ENCODE assay signal across 24 cellular contexts in genomic region chr11:16978021-16978370, GRCh38. TPM values are rescaled to one million over a fixed set of nuclear protein-coding genes. Genes with fewer than 3 reads are reported as not detected.
DNase-seq lines count a peak whose midpoint lies in the region; ATAC-seq and TF ChIP-seq lines count a peak whose summit lies in the region.
"Had no signal": no experiment of that assay in that cellular context is flagged by ENCODE, and none has a peak within 500 bp of the region (broad histone marks: within the 10 kb centered on the region; RNA-seq: fewer than 3 reads in every experiment).

No MANE protein-coding gene starts in this region.

- ATAC-seq in WTC11, result no peak
- no peak for ATAC-seq in GM18861 (IDR thresholded peaks at IDR 0.05; ENCODE audit: unreplicated experiment)
- ATAC-seq: naive thymus-derived CD4-positive, alpha-beta T cell; Right ventricle myocardium inferior; stimulated activated naive B cell treated with anti-CD40 and anti-IgM and Interleukin-4, amounts not matched to agents 10 μg/mL and 1 μg/mL and 100 μg/mL, for 72 hours; T-helper 17 cell had no signal

- TF ChIP-seq CTCF in WTC11 (IDR thresholded peaks at IDR 0.05) (no peak), progenitor cell of endocrine pancreas (IDR thresholded peaks at IDR 0.05; ENCODE audit: unreplicated experiment) (no peak)

- H3K36me3 ChIP-seq in iPS-20b (ENCODE audit: insufficient read depth, low read depth, low read length) (no peaks in the 10 kb centered on the region), MG63 (no peaks in the 10 kb centered on the region)

- H3K4me1 Mint-ChIP-seq in WTC11 (peaks cover 48% of the 10 kb centered on the region), progenitor cell of endocrine pancreas (ENCODE audit: low read depth) (peaks cover 66% of the 10 kb centered on the region)
- H3K4me1 Mint-ChIP-seq: CD8-positive, alpha-beta memory T cell had no signal

- peak overlapping the region; percentile 11 for H3K27ac ChIP-seq in iPS-20b (ENCODE audit: low read length)

- no peaks in the 10 kb centered on the region for H3K9me3 Mint-ChIP-seq in WTC11
- no peaks in the 10 kb centered on the region for H3K9me3 Mint-ChIP-seq in progenitor cell of endocrine pancreas (ENCODE audit: low read depth)
- H3K9me3 Mint-ChIP-seq: activated CD4-positive, alpha-beta memory T cell treated with anti-CD3 and anti-CD28 coated beads for 36 hours; CD8-positive, alpha-beta memory T cell; naive thymus-derived CD4-positive, alpha-beta T cell; stimulated activated naive B cell treated with anti-CD40 and anti-IgM and Interleukin-4, amounts not matched to agents 10 μg/mL and 1 μg/mL and 100 μg/mL, for 72 hours had no signal

- peak overlapping the region; percentile 28; the same call in 1 of the 2 replicates for H3K9ac ChIP-seq in iPS-20b (ENCODE audit: low read depth, low read length)

- no peak overlapping the region; the same call in 1 of the 2 replicates for H3K4me3 ChIP-seq in iPS-20b (ENCODE audit: low read length)
- no peak overlapping the region for H3K4me3 ChIP-seq in MG63

- H3K27ac Mint-ChIP-seq in WTC11, result peak overlapping the region; percentile 24; the same call in 1 of the 2 replicates
- peak overlapping the region; percentile 60 for H3K27ac Mint-ChIP-seq in progenitor cell of endocrine pancreas
- H3K27ac Mint-ChIP-seq: activated CD4-positive, alpha-beta memory T cell treated with anti-CD3 and anti-CD28 coated beads for 36 hours; CD8-positive, alpha-beta memory T cell; naive thymus-derived CD4-positive, alpha-beta T cell; stimulated activated naive B cell treated with anti-CD40 and anti-IgM and Interleukin-4, amounts not matched to agents 10 μg/mL and 1 μg/mL and 100 μg/mL, for 72 hours; T-helper 17 cell had no signal

- no peak overlapping the region for H3K4me3 Mint-ChIP-seq in WTC11
- H3K4me3 Mint-ChIP-seq in progenitor cell of endocrine pancreas (ENCODE audit: low read depth), result no peak overlapping the region
- H3K4me3 Mint-ChIP-seq: activated CD4-positive, alpha-beta memory T cell treated with anti-CD3 and anti-CD28 coated beads for 36 hours; CD8-positive, alpha-beta memory T cell; naive thymus-derived CD4-positive, alpha-beta T cell; stimulated activated naive B cell treated with anti-CD40 and anti-IgM and Interleukin-4, amounts not matched to agents 10 μg/mL and 1 μg/mL and 100 μg/mL, for 72 hours; T-helper 17 cell had no signal

- H3K36me3 Mint-ChIP-seq in WTC11 (no peaks in the 10 kb centered on the region), progenitor cell of endocrine pancreas (ENCODE audit: insufficient read depth) (peaks cover 2% of the 10 kb centered on the region)
- H3K36me3 Mint-ChIP-seq: activated CD4-positive, alpha-beta memory T cell treated with anti-CD3 and anti-CD28 coated beads for 36 hours; CD8-positive, alpha-beta memory T cell; naive thymus-derived CD4-positive, alpha-beta T cell; stimulated activated naive B cell treated with anti-CD40 and anti-IgM and Interleukin-4, amounts not matched to agents 10 μg/mL and 1 μg/mL and 100 μg/mL, for 72 hours had no signal

- CTCF ChIA-PET in WTC11 (lab: Charles Lee), result interaction anchor here (1.5 kb wide), 1 partner anchor 8 kb away, joined by 3 read pairs; no protein-coding TSS in a partner anchor

- POLR2A ChIA-PET in WTC11 (lab: Charles Lee), result no interaction called here

- H3K9me3 ChIP-seq in iPS-20b (ENCODE audit: insufficient read depth, low read depth, low read length), result no peaks in the 10 kb centered on the region
- H3K9me3 ChIP-seq in MG63, result no peaks in the 10 kb centered on the region

- peaks cover 41% of the 10 kb centered on the region for H3K4me1 ChIP-seq in iPS-20b (ENCODE audit: insufficient read depth, low read length)

- peak; percentile 23 for DNase-seq in COR-L47 (lab: John Stamatoyannopoulos, UW)
- DNase-seq in WTC11 (ENCODE audit: low spot score), result no peak
- DNase-seq in progenitor cell of endocrine pancreas (ENCODE audit: low spot score, unreplicated experiment), result no peak
- no peak for DNase-seq in dermis blood vessel endothelial cell
- DNase-seq in AG20443 (ENCODE audit: low spot score), result no peak
- DNase-seq in MG63, result no peak
- DNase-seq: ACHN; activated CD4-positive, alpha-beta memory T cell treated with anti-CD3 and anti-CD28 coated beads for 36 hours; activated CD4-positive, alpha-beta T cell treated with anti-CD3 and anti-CD28 coated beads for 1 hour; activated naive CD4-positive, alpha-beta T cell treated with anti-CD3 and anti-CD28 coated beads, Interleukin-2, amount 50 U/mL, for 16 hours; amniotic stem cell; CD8-positive, alpha-beta memory T cell; DMS153; hypothalamus; midbrain; naive thymus-derived CD4-positive, alpha-beta T cell; NCI-H1105; NCI-H2081; NCI-H345; stimulated activated naive B cell treated with anti-CD40 and anti-IgM and Interleukin-4, amounts not matched to agents 10 μg/mL and 1 μg/mL and 100 μg/mL, for 72 hours; T-helper 17 cell had no signal

- H3K27me3 Mint-ChIP-seq in WTC11 (ENCODE audit: low read depth), result no peaks in the 10 kb centered on the region
- no peaks in the 10 kb centered on the region for H3K27me3 Mint-ChIP-seq in progenitor cell of endocrine pancreas
- H3K27me3 Mint-ChIP-seq: activated CD4-positive, alpha-beta memory T cell treated with anti-CD3 and anti-CD28 coated beads for 36 hours; CD8-positive, alpha-beta memory T cell; T-helper 17 cell had no signal

- H3K27me3 ChIP-seq in iPS-20b (ENCODE audit: insufficient read depth, low read length), result no peaks in the 10 kb centered on the region
- no peaks in the 10 kb centered on the region for H3K27me3 ChIP-seq in MG63

TF ChIP-seq in WTC11, 78 proteins besides CTCF, POLR2A, EP300 and RAD21:
- TF ChIP-seq ZNF512 (CRISPR knock-in tag; IDR thresholded peaks at IDR 0.05; ENCODE audit: borderline replicate concordance) (no peak), ZBTB43 (CRISPR knock-in tag; IDR thresholded peaks at IDR 0.05) (no peak), MXD4 (CRISPR knock-in tag; IDR thresholded peaks at IDR 0.05; ENCODE audit: borderline replicate concordance) (no peak)

RNA-seq across cellular contexts. Expression of gene PLEKHA7, which starts 36.2 kb away (rescaled TPM):
- total RNA-seq in WTC11 (2021), result 13.0 to 16.2 TPM (median 15.3 TPM) in 3 replicates
- 77.1 and 78.7 TPM in 2 replicates for total RNA-seq in progenitor cell of endocrine pancreas
- 4.3 and 6.4 TPM in 2 replicates for total RNA-seq in dermis blood vessel endothelial cell
- total RNA-seq in MG63 (2014; rRNA removed; shearing (Covaris generic); ENCODE audit: low replicate concordance), result not detected in 2 replicates
